ENCODE assay signal across 3 cellular contexts in genomic region chr1:154422521-154422920, GRCh38.
A peak's percentile ranks its signal among the peaks of the same experiment; 100 is the strongest.
TF ChIP-seq lines count a peak whose summit lies in the region.

No MANE protein-coding gene starts in this region.

TF ChIP-seq in A549, 52 proteins besides CTCF, POLR2A, EP300 and RAD21 (continued from another document):
- no peak for TF ChIP-seq HES2 (IDR thresholded peaks at IDR 0.05)
- TF ChIP-seq NFE2L2 (conservative IDR thresholded peaks at IDR 0.05; ENCODE audit: low read length): peak; percentile 19; the same call in 1 of the 2 replicates
- 0 out of 2 replicates have a peak, but pooled peaks have one; percentile 26 for TF ChIP-seq MAX (IDR thresholded peaks at IDR 0.05)

TF ChIP-seq in HEK293, 187 proteins besides CTCF, POLR2A, EP300 and RAD21:
- no peak for TF ChIP-seq ZSCAN23 (tag by site-specific recombination; IDR thresholded peaks at IDR 0.05)
- peak; percentile 61 for TF ChIP-seq ZSCAN4 (tag by site-specific recombination; IDR thresholded peaks at IDR 0.05)

TF ChIP-seq in H1, 55 proteins besides CTCF, POLR2A, EP300 and RAD21 (continued from another document):
- no peak for TF ChIP-seq SAP30 (IDR thresholded peaks at IDR 0.05; ENCODE audit: insufficient read depth, insufficient replicate concordance, low read length)
- no peak for TF ChIP-seq SP2 (IDR thresholded peaks at IDR 0.05; ENCODE audit: low read length)
- TF ChIP-seq NANOG (IDR thresholded peaks at IDR 0.05; ENCODE audit: insufficient read depth, low read depth, low read length, poor library complexity, severe bottlenecking): no peak
- no peak for TF ChIP-seq CHD7 (IDR thresholded peaks at IDR 0.05; ENCODE audit: insufficient replicate concordance, low read length)
- no peak for TF ChIP-seq EZH2 (IDR thresholded peaks at IDR 0.05; ENCODE audit: low read depth, low read length, severe bottlenecking)
- TF ChIP-seq ASH2L (IDR thresholded peaks at IDR 0.05; ENCODE audit: low read length): no peak
- no peak for TF ChIP-seq PHF8 (conservative IDR thresholded peaks at IDR 0.05; ENCODE audit: low read depth, low read length)
- no peak for TF ChIP-seq SP1 (IDR thresholded peaks at IDR 0.05; ENCODE audit: low read depth, low read length)
- no peak for TF ChIP-seq E2F6 (IDR thresholded peaks at IDR 0.05)
- TF ChIP-seq KDM4A (IDR thresholded peaks at IDR 0.05; ENCODE audit: low read depth, low read length, severe bottlenecking): no peak
- no peak for TF ChIP-seq GABPA (IDR thresholded peaks at IDR 0.05; ENCODE audit: borderline replicate concordance, insufficient read depth, low read length)
